Comparison of ENCODE assay signal across 28 cellular contexts in the genomic region with DNA sequence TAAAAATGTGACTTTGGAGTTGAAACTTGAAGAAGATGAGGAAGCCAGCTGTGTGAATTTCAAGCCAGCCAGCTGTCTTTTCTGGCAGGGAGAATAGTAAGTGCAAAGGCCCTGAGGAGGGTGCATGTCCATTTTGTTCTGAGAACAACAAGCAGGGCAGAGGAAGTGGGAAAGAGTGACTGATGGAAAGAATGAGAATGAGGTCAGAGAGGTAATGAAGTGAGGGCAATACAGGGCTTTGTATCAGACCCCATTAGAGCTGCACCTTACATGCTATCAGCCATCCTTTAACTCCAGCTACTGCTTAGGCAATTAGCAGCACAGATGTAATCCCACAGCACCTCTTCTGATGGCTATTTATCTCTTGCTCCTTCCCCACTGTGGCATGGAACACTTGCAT. TPM values are rescaled to one million over a fixed set of nuclear protein-coding genes. Genes with fewer than 3 reads are reported as not detected.
A peak's percentile ranks its signal among the peaks of the same experiment; 100 is the strongest.
DNase-seq lines count a peak whose midpoint lies in the region; ATAC-seq, FAIRE-seq and TF ChIP-seq lines count a peak whose summit lies in the region.
"Had no signal": no experiment of that assay in that cellular context is flagged by ENCODE, and none has a peak within 500 bp of the region (broad histone marks: within the 10 kb centered on the region; RNA-seq: fewer than 3 reads in every experiment).

No MANE protein-coding gene starts in this region.

- H3K9me3 Mint-ChIP-seq in activated naive CD8-positive, alpha-beta T cell treated with anti-CD3 and anti-CD28 coated beads, Interleukin-2, amount 50 U/mL, for 24 hours, result no peaks in the 10 kb centered on the region
- H3K9me3 Mint-ChIP-seq in activated naive CD8-positive, alpha-beta T cell treated with anti-CD3 and anti-CD28 coated beads for 36 hours, result no peaks in the 10 kb centered on the region
- H3K9me3 Mint-ChIP-seq in neural crest cell, result no peaks in the 10 kb centered on the region
- H3K9me3 Mint-ChIP-seq: CD4-positive, alpha-beta memory T cell; CD8-positive, alpha-beta memory T cell had no signal

- no peaks in the 10 kb centered on the region for H3K36me3 Mint-ChIP-seq in activated naive CD8-positive, alpha-beta T cell treated with anti-CD3 and anti-CD28 coated beads, Interleukin-2, amount 50 U/mL, for 24 hours (ENCODE audit: low read depth)
- H3K36me3 Mint-ChIP-seq in activated naive CD8-positive, alpha-beta T cell treated with anti-CD3 and anti-CD28 coated beads for 36 hours, result no peaks in the 10 kb centered on the region
- H3K36me3 Mint-ChIP-seq in neural crest cell (ENCODE audit: low read depth), result no peaks in the 10 kb centered on the region
- H3K36me3 Mint-ChIP-seq: CD14-positive monocyte; CD4-positive, alpha-beta memory T cell; CD4-positive, CD25-positive, alpha-beta regulatory T cell; CD8-positive, alpha-beta memory T cell had no signal

- H3K4me1 ChIP-seq in HEK293 (ENCODE audit: control insufficient read depth, insufficient read depth, low read length), result no peaks in the 10 kb centered on the region
- H3K4me1 ChIP-seq: BE2C had no signal

- H3K27ac ChIP-seq in HEK293 (ENCODE audit: extremely low read depth, low read depth, low read length), result no peak overlapping the region
- H3K27ac ChIP-seq: BLaER1 had no signal

- no peak overlapping the region for H3K4me3 ChIP-seq in HEK293 (ENCODE audit: low read depth, low read length)
- H3K4me3 ChIP-seq: BLaER1 had no signal

- peak; percentile 61 for ATAC-seq in activated naive CD8-positive, alpha-beta T cell treated with anti-CD3 and anti-CD28 coated beads, Interleukin-2, amount 50 U/mL, for 24 hours

- peaks cover 2% of the 10 kb centered on the region for H3K4me1 Mint-ChIP-seq in activated naive CD8-positive, alpha-beta T cell treated with anti-CD3 and anti-CD28 coated beads, Interleukin-2, amount 50 U/mL, for 24 hours
- H3K4me1 Mint-ChIP-seq in activated naive CD8-positive, alpha-beta T cell treated with anti-CD3 and anti-CD28 coated beads for 36 hours, result peaks cover 10% of the 10 kb centered on the region
- H3K4me1 Mint-ChIP-seq in neural crest cell, result no peaks in the 10 kb centered on the region
- H3K4me1 Mint-ChIP-seq: CD4-positive, alpha-beta memory T cell; CD4-positive, CD25-positive, alpha-beta regulatory T cell; CD8-positive, alpha-beta memory T cell had no signal

- no peak for DNase-seq in activated naive CD8-positive, alpha-beta T cell treated with anti-CD3 and anti-CD28 coated beads, Interleukin-2, amount 50 U/mL, for 24 hours
- DNase-seq in activated naive CD8-positive, alpha-beta T cell treated with anti-CD3 and anti-CD28 coated beads for 36 hours, result no peak
- DNase-seq in GM12891 (ENCODE audit: insufficient read length, low spot score) (no peak), neural crest cell (ENCODE audit: low read depth, low spot score) (no peak), hippocampal formation (lab: John Stamatoyannopoulos, UW) (no peak), SKM-1 treated with dmso at 0.1 percent for 144 hours (lab: John Stamatoyannopoulos, UW; ENCODE audit: unreplicated experiment) (no peak)
- DNase-seq in stimulated activated CD4-positive, alpha-beta T cell treated with anti-CD3 and anti-CD28 coated beads, Interleukin-4, amount 100 ng/mL, for 1 hour, result no peak
- DNase-seq: 8988T; ACHN; BE2C; C1 segment of cervical spinal cord; CD4-positive, alpha-beta memory T cell; CD4-positive, CD25-positive, alpha-beta regulatory T cell; CD8-positive, alpha-beta memory T cell; COR-L47; DMS 273 treated with DMSO at 0.1 percent for 48 hours; DMS153; DMS53; DMS79; DND-41; EL; GDM1 had no signal

- POLR2A ChIA-PET in HEK293 (lab: Yijun Ruan, JAX), result no interaction called here

- no peaks in the 10 kb centered on the region for H3K27me3 Mint-ChIP-seq in activated naive CD8-positive, alpha-beta T cell treated with anti-CD3 and anti-CD28 coated beads, Interleukin-2, amount 50 U/mL, for 24 hours
- H3K27me3 Mint-ChIP-seq in activated naive CD8-positive, alpha-beta T cell treated with anti-CD3 and anti-CD28 coated beads for 36 hours, result peaks cover 4% of the 10 kb centered on the region
- H3K27me3 Mint-ChIP-seq in neural crest cell (ENCODE audit: low read depth), result no peaks in the 10 kb centered on the region
- H3K27me3 Mint-ChIP-seq: CD4-positive, alpha-beta memory T cell; CD4-positive, CD25-positive, alpha-beta regulatory T cell had no signal

- TF ChIP-seq CTCF in HEK293 (tag by site-specific recombination; IDR thresholded peaks at IDR 0.05) (no peak), neural crest cell (conservative IDR thresholded peaks at IDR 0.05) (no peak)

- H3K9me3 ChIP-seq in HEK293 (ENCODE audit: control insufficient read depth, insufficient read depth, low read depth, low read length), result no peaks in the 10 kb centered on the region
- H3K9me3 ChIP-seq: BE2C, BLaER1 had no signal

- CTCF ChIA-PET in HEK293 (lab: Yijun Ruan, JAX), result interaction anchor here (0.7 kb wide), 1 partner anchor 151 kb away, joined by 3 read pairs; no protein-coding TSS in a partner anchor

- no peak overlapping the region for H3K27ac Mint-ChIP-seq in activated naive CD8-positive, alpha-beta T cell treated with anti-CD3 and anti-CD28 coated beads, Interleukin-2, amount 50 U/mL, for 24 hours
- no peak overlapping the region for H3K27ac Mint-ChIP-seq in activated naive CD8-positive, alpha-beta T cell treated with anti-CD3 and anti-CD28 coated beads for 36 hours
- peak overlapping the region; percentile 70 for H3K27ac Mint-ChIP-seq in neural crest cell (ENCODE audit: unreplicated experiment)
- H3K27ac Mint-ChIP-seq: CD14-positive monocyte; CD4-positive, alpha-beta memory T cell; CD4-positive, CD25-positive, alpha-beta regulatory T cell had no signal

- FAIRE-seq in GM12891 (lab: Jason Lieb, UNC), result peak; percentile 51
- FAIRE-seq: A204.1, GM12892, GM18507 had no signal

- H3K4me3 Mint-ChIP-seq in activated naive CD8-positive, alpha-beta T cell treated with anti-CD3 and anti-CD28 coated beads, Interleukin-2, amount 50 U/mL, for 24 hours, result no peak overlapping the region
- H3K4me3 Mint-ChIP-seq in activated naive CD8-positive, alpha-beta T cell treated with anti-CD3 and anti-CD28 coated beads for 36 hours, result no peak overlapping the region
- no peak overlapping the region for H3K4me3 Mint-ChIP-seq in neural crest cell
- H3K4me3 Mint-ChIP-seq: CD14-positive monocyte; CD4-positive, alpha-beta memory T cell; CD4-positive, CD25-positive, alpha-beta regulatory T cell; CD8-positive, alpha-beta memory T cell had no signal

- no peaks in the 10 kb centered on the region for H3K36me3 ChIP-seq in HEK293 (ENCODE audit: control insufficient read depth in 2 of 2, insufficient read depth in 1 of 2, low read length in 2 of 2)
- H3K36me3 ChIP-seq: BE2C, BLaER1 had no signal

- no peak for TF ChIP-seq POLR2A in GM12891 (IDR thresholded peaks at IDR 0.05; ENCODE audit: low read depth, low read length)

TF ChIP-seq in GM12891, 5 proteins besides CTCF, POLR2A, EP300 and RAD21:
- TF ChIP-seq POU2F2 (IDR thresholded peaks at IDR 0.05; ENCODE audit: low read depth, low read length), result no peak
- peak; percentile 53 for TF ChIP-seq SPI1 (IDR thresholded peaks at IDR 0.05; ENCODE audit: low read depth, low read length)

TF ChIP-seq in HEK293, 187 proteins besides CTCF, POLR2A, EP300 and RAD21:
- TF ChIP-seq ZNF121 (tag by site-specific recombination; IDR thresholded peaks at IDR 0.05) (no peak), ZNF701 (tag by site-specific recombination; IDR thresholded peaks at IDR 0.05) (no peak), ZNF184 (tag by site-specific recombination; IDR thresholded peaks at IDR 0.05) (no peak), BCL11B (tag by site-specific recombination; IDR thresholded peaks at IDR 0.05; ENCODE audit: low read depth) (no peak), ZNF623 (tag by site-specific recombination; IDR thresholded peaks at IDR 0.05) (peak; percentile 39), ZFP37 (tag by site-specific recombination; IDR thresholded peaks at IDR 0.05) (no peak), WT1 (tag by site-specific recombination; IDR thresholded peaks at IDR 0.05) (no peak)
- TF ChIP-seq, protein P1, sequence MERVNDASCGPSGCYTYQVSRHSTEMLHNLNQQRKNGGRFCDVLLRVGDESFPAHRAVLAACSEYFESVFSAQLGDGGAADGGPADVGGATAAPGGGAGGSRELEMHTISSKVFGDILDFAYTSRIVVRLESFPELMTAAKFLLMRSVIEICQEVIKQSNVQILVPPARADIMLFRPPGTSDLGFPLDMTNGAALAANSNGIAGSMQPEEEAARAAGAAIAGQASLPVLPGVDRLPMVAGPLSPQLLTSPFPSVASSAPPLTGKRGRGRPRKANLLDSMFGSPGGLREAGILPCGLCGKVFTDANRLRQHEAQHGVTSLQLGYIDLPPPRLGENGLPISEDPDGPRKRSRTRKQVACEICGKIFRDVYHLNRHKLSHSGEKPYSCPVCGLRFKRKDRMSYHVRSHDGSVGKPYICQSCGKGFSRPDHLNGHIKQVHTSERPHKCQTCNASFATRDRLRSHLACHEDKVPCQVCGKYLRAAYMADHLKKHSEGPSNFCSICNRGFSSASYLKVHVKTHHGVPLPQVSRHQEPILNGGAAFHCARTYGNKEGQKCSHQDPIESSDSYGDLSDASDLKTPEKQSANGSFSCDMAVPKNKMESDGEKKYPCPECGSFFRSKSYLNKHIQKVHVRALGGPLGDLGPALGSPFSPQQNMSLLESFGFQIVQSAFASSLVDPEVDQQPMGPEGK (tag by site-specific recombination; IDR thresholded peaks at IDR 0.05), result no peak
- TF ChIP-seq, protein P2, sequence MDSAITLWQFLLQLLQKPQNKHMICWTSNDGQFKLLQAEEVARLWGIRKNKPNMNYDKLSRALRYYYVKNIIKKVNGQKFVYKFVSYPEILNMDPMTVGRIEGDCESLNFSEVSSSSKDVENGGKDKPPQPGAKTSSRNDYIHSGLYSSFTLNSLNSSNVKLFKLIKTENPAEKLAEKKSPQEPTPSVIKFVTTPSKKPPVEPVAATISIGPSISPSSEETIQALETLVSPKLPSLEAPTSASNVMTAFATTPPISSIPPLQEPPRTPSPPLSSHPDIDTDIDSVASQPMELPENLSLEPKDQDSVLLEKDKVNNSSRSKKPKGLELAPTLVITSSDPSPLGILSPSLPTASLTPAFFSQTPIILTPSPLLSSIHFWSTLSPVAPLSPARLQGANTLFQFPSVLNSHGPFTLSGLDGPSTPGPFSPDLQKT (IDR thresholded peaks at IDR 0.05; ENCODE audit: borderline replicate concordance, low read depth, low read length), result no peak

RNA-seq across cellular contexts. Expression of a gene that starts 34.2 kb away (rescaled TPM):
- 10 to 100 TPM in 1 of 2 experiments, 1 to 10 TPM in 1; 8.0 to 11.2 TPM for total RNA-seq in activated naive CD8-positive, alpha-beta T cell treated with anti-CD3 and anti-CD28 coated beads for 36 hours
- polyA plus RNA-seq in GM12891 (2012; ENCODE audit: low read depth, missing spikeins), result 15.6 TPM
- total RNA-seq in neural crest cell, result 7.6 and 8.3 TPM in 2 replicates

RNA-seq across cellular contexts. Expression of a gene that starts 53.3 kb away (rescaled TPM):
- 1 to 10 TPM; 2.7 to 2.9 TPM for total RNA-seq in activated naive CD8-positive, alpha-beta T cell treated with anti-CD3 and anti-CD28 coated beads for 36 hours
- polyA plus RNA-seq in GM12891 (2012; ENCODE audit: low read depth, missing spikeins), result 37.5 TPM
- total RNA-seq in neural crest cell, result 45.4 and 48.4 TPM in 2 replicates

Comparison
In these comparisons a context has a peak if more than half of its experiments do, and no peak if none do; other contexts are left out.
1. RNA of a gene that starts 53.3 kb away (total RNA-seq): 45.4 to 48.4 TPM in neural crest cell; 2.7 to 2.9 TPM in activated naive CD8-positive, alpha-beta T cell treated with anti-CD3 and anti-CD28 coated beads for 36 hours; every median in the first group is over 10 times any median in the second.